ENCODE assay signal across 9 cellular contexts in genomic region chr22:50302564-50302963, GRCh38. TPM values are rescaled to one million over a fixed set of nuclear protein-coding genes. Genes with fewer than 3 reads are reported as not detected.
A peak's percentile ranks its signal among the peaks of the same experiment; 100 is the strongest.
DNase-seq lines count a peak whose midpoint lies in the region; ATAC-seq and TF ChIP-seq lines count a peak whose summit lies in the region.
"Had no signal": no experiment of that assay in that cellular context is flagged by ENCODE, and none has a peak within 500 bp of the region (broad histone marks: within the 10 kb centered on the region; RNA-seq: fewer than 3 reads in every experiment).

No MANE protein-coding gene starts in this region.

- H2AFZ ChIP-seq in OCI-LY3 (ENCODE audit: low read depth, low read length), result no peak overlapping the region

- H3K27me3 ChIP-seq in OCI-LY3 (ENCODE audit: low read depth, low read length) (no peaks in the 10 kb centered on the region), lung (ENCODE audit: control insufficient read depth, insufficient read depth) (no peaks in the 10 kb centered on the region), thyroid gland (no peaks in the 10 kb centered on the region)

- H3K4me1 ChIP-seq in OCI-LY3 (ENCODE audit: low read length) (peaks cover 40% of the 10 kb centered on the region), lung (ENCODE audit: control insufficient read depth in 2 of 2, insufficient read depth in 2 of 2, low read length in 2 of 2) (peaks cover 11 to 63% of the 10 kb centered on the region in 2 donors), thyroid gland (peaks cover 80 to 82% of the 10 kb centered on the region in 2 donors)

- H3K27ac ChIP-seq in OCI-LY3 (ENCODE audit: low read length), result no peak overlapping the region; the same call in 1 of the 2 replicates
- peak overlapping the region; percentile 35 to 84 for H3K27ac ChIP-seq in lung (ENCODE audit: low read depth in 1 of 2, low read length in 1 of 2)
- H3K27ac ChIP-seq in thyroid gland, result peak overlapping the region; percentile 92 to 98 (median 94)

- DNase-seq in cerebellum (ENCODE audit: low spot score) (peak; percentile 63), lung (ENCODE audit: low spot score) (no peak), thyroid gland (peak; percentile 48 to 52), occipital lobe (lab: John Stamatoyannopoulos, UW) (no peak), RKO (ENCODE audit: low spot score) (no peak)
- no peak for DNase-seq in activated CD4-positive, alpha-beta T cell treated with anti-CD3 and anti-CD28 coated beads for 1 hour
- DNase-seq: GDM1; stimulated activated CD4-positive, alpha-beta T cell treated with anti-CD3 and anti-CD28 coated beads, Interleukin-2, amount 100 ng/mL, for 24 hours had no signal

- H3K9ac ChIP-seq in OCI-LY3 (ENCODE audit: low read length), result no peak overlapping the region

- H3K9me3 ChIP-seq in OCI-LY3 (ENCODE audit: insufficient read depth, low read length), result no peaks in the 10 kb centered on the region
- no peaks in the 10 kb centered on the region for H3K9me3 ChIP-seq in lung (ENCODE audit: control insufficient read depth in 2 of 2, insufficient read depth in 1 of 2, low read length in 1 of 2)
- H3K9me3 ChIP-seq in thyroid gland, result no peaks in the 10 kb centered on the region

- intact Hi-C loops in thyroid gland (cut with DNase I), result no loop called here

- H3K4me3 ChIP-seq in OCI-LY3 (ENCODE audit: low read length), result no peak overlapping the region
- H3K4me3 ChIP-seq in lung, result no peak overlapping the region
- no peak overlapping the region for H3K4me3 ChIP-seq in thyroid gland (replicated peaks in 1 of 3)

- peak overlapping the region; percentile 90; the same call in 1 of the 2 replicates for H3K4me2 ChIP-seq in OCI-LY3 (ENCODE audit: low read length)

- TF ChIP-seq CTCF in OCI-LY3 (IDR thresholded peaks at IDR 0.05; ENCODE audit: low read depth, low read length) (no peak), lung (IDR thresholded peaks at IDR 0.05; ENCODE audit: control extremely low read depth, extremely low read depth) (no peak), thyroid gland (IDR thresholded peaks at IDR 0.05) (no peak)

- peaks cover 85% of the 10 kb centered on the region for H3K79me2 ChIP-seq in OCI-LY3 (ENCODE audit: low read length)

- H3K36me3 ChIP-seq in OCI-LY3 (replicated peaks; ENCODE audit: low read depth, low read length), result no peaks in the 10 kb centered on the region
- H3K36me3 ChIP-seq in lung (ENCODE audit: control insufficient read depth in 2 of 2, insufficient read depth in 2 of 2, low read length in 2 of 2), result peaks cover 0 to 17% of the 10 kb centered on the region in 2 donors
- H3K36me3 ChIP-seq in thyroid gland, result peaks cover 0 to 3% of the 10 kb centered on the region in 2 donors

- no peak for ATAC-seq in lung (ENCODE audit: insufficient read depth, low FRiP score)

- peaks cover 46% of the 10 kb centered on the region for H4K20me1 ChIP-seq in OCI-LY3 (ENCODE audit: insufficient read depth, low read length)

- WGBS in lung, 2 donors, result 52 to 61% methylated on average over 5 of the region's 5 CpGs
- 40 to 43% methylated on average over 2 to 3 of the region's 5 CpGs for WGBS in thyroid gland, 2 donors

- no peak for TF ChIP-seq POLR2A in thyroid gland (IDR thresholded peaks at IDR 0.05)

RNA-seq across cellular contexts. Expression of gene PLXNB2, which starts 4.9 kb away (rescaled TPM):
- total RNA-seq in cerebellum, result 102 TPM
- 100 to 1,000 TPM; 212 to 310 TPM for total RNA-seq in lung
- 100 to 1,000 TPM; 123 to 134 TPM for polyA plus RNA-seq in lung
- total RNA-seq in thyroid gland, result 100 to 1,000 TPM; 143 to 266 (median 215) TPM
- 46.0 TPM for total RNA-seq in occipital lobe

RNA-seq across cellular contexts. Expression of gene DENND6B, which starts 24.2 kb away (rescaled TPM):
- total RNA-seq in cerebellum, result 19.6 TPM
- total RNA-seq in lung, result 10 to 100 TPM; 10.5 to 26.0 TPM
- 10 to 100 TPM in 1 of 2 donors, 1 to 10 TPM in 1; 8.0 to 14.7 TPM for polyA plus RNA-seq in lung
- total RNA-seq in thyroid gland, result 10 to 100 TPM in 2 of 4 donors, 1 to 10 TPM in 2; 4.3 to 14.3 (median 9.3) TPM
- total RNA-seq in occipital lobe, result 16.5 TPM

RNA-seq across cellular contexts. Expression of gene MAPK11, which starts 32.4 kb away (rescaled TPM):
- total RNA-seq in cerebellum (8.4 TPM), lung (10 to 100 TPM in 1 of 2 donors, 1 to 10 TPM in 1; 8.3 to 15.3 TPM), thyroid gland (1 to 10 TPM; 2.8 to 4.7 (median 4.0) TPM), occipital lobe (21.8 TPM)
- polyA plus RNA-seq in lung, result 10 to 100 TPM in 1 of 2 donors, 1 to 10 TPM in 1; 9.9 to 13.9 TPM

RNA-seq across cellular contexts. Expression of gene PPP6R2, which starts 40.6 kb away (rescaled TPM):
- total RNA-seq in cerebellum (49.8 TPM), lung (10 to 100 TPM; 48.1 to 70.0 TPM), thyroid gland (100 to 1,000 TPM in 1 of 4 donors, 10 to 100 TPM in 3; 65.7 to 103 (median 74.0) TPM), occipital lobe (71.7 TPM)
- polyA plus RNA-seq in lung, result 10 to 100 TPM; 35.2 to 45.1 TPM

RNA-seq across cellular contexts. Expression of gene MAPK12, which starts 41.1 kb away (rescaled TPM):
- total RNA-seq in cerebellum (6.1 TPM), lung (10 to 100 TPM; 10.4 to 11.5 TPM), thyroid gland (1 to 10 TPM; 3.1 to 5.1 (median 3.7) TPM), occipital lobe (11.4 TPM)
- polyA plus RNA-seq in lung, result 10 to 100 TPM; 12.2 to 13.1 TPM

Comparison
In these comparisons a context has a peak if more than half of its experiments do, and no peak if none do; other contexts are left out.
1. DNase-seq: peak in cerebellum (single experiment) and thyroid gland (2 of 2); none in lung (single experiment), occipital lobe (single experiment), activated CD4-positive, alpha-beta T cell treated with anti-CD3 and anti-CD28 coated beads for 1 hour (single experiment) and RKO (single experiment).